Comparison of ENCODE assay signal across 15 cellular contexts in genomic region chr10:100567826-100568225, GRCh38. TPM values are rescaled to one million over a fixed set of nuclear protein-coding genes. Genes with fewer than 3 reads are reported as not detected.
DNase-seq lines count a peak whose midpoint lies in the region; ATAC-seq, FAIRE-seq and TF ChIP-seq lines count a peak whose summit lies in the region.
"Had no signal": no experiment of that assay in that cellular context is flagged by ENCODE, and none has a peak within 500 bp of the region (broad histone marks: within the 10 kb centered on the region; RNA-seq: fewer than 3 reads in every experiment).

No MANE protein-coding gene starts in this region.

- intact Hi-C loops in left lung (cut with DNase I): loop anchor here in 1 of 2 donors (10.0 kb wide), 1 partner anchor 307 kb away; no protein-coding TSS in a partner anchor

- ATAC-seq in left lung: no peak
- ATAC-seq: HCT116 had no signal

- no peaks in the 10 kb centered on the region for H3K79me1 ChIP-seq in neuronal stem cell (ENCODE audit: low read depth, low read length)

- H3K23ac ChIP-seq in neuronal stem cell (ENCODE audit: low read depth, low read length, poor library complexity): no peak overlapping the region

- no peak for FAIRE-seq in RCC 7860 (lab: Jason Lieb, UNC)
- FAIRE-seq: GM12892 had no signal

- no peak overlapping the region for H2BK15ac ChIP-seq in neuronal stem cell (ENCODE audit: low read length)

- no peak overlapping the region for H3K4me2 ChIP-seq in neuronal stem cell (ENCODE audit: insufficient read depth, low read length, poor library complexity, severe bottlenecking)

- no peak overlapping the region for H4K8ac ChIP-seq in neuronal stem cell (ENCODE audit: low read depth, low read length)

- no peaks in the 10 kb centered on the region for H3K36me3 ChIP-seq in WERI-Rb-1
- no peaks in the 10 kb centered on the region for H3K36me3 ChIP-seq in neuronal stem cell (replicated peaks in 1 of 2; ENCODE audit: control insufficient read depth in 2 of 2, insufficient read depth in 2 of 2, low read length in 2 of 2)
- H3K36me3 ChIP-seq in left lung: no peaks in the 10 kb centered on the region

- H2AFZ ChIP-seq in neuronal stem cell (ENCODE audit: low read length): peak overlapping the region; percentile 3

- H3K27me3 ChIP-seq in WERI-Rb-1 (ENCODE audit: insufficient read depth, low read depth, severe bottlenecking): peaks cover 9% of the 10 kb centered on the region
- peaks cover 0 to 11% (median 10%) of the 10 kb centered on the region in 3 experiments for H3K27me3 ChIP-seq in neuronal stem cell (ENCODE audit: control insufficient read depth in 3 of 3, insufficient read depth in 3 of 3, low read depth in 1 of 3, low read length in 3 of 3)
- peaks cover 27 to 97% of the 10 kb centered on the region in 2 donors for H3K27me3 ChIP-seq in left lung

- H3K14ac ChIP-seq in neuronal stem cell (ENCODE audit: low read length): no peak overlapping the region

- no peak overlapping the region for H3K27ac ChIP-seq in WERI-Rb-1
- H3K27ac ChIP-seq in neuronal stem cell (replicated peaks; ENCODE audit: low read length): no peak overlapping the region
- H3K27ac ChIP-seq in left lung: no peak overlapping the region
- H3K27ac ChIP-seq: HL-60 had no signal

- no peak overlapping the region for H2BK5ac ChIP-seq in neuronal stem cell (ENCODE audit: low read length)

- H3K4me1 ChIP-seq in neuronal stem cell (ENCODE audit: control insufficient read depth in 2 of 2, insufficient read depth in 1 of 2, low read depth in 1 of 2, low read length in 2 of 2): peaks cover 9 to 13% of the 10 kb centered on the region in 2 donors
- H3K4me1 ChIP-seq in left lung: no peaks in the 10 kb centered on the region

- H3K4me3 ChIP-seq in WERI-Rb-1 (ENCODE audit: low read depth, low read length): no peak overlapping the region
- H3K4me3 ChIP-seq in neuronal stem cell (ENCODE audit: low read length in 2 of 2): no peak overlapping the region
- H3K4me3 ChIP-seq in left lung: no peak overlapping the region

- H2BK12ac ChIP-seq in neuronal stem cell (ENCODE audit: low read length): no peak overlapping the region

- no peak overlapping the region for H3K4ac ChIP-seq in neuronal stem cell (ENCODE audit: low read length)

- no peak overlapping the region for H2BK120ac ChIP-seq in neuronal stem cell (ENCODE audit: low read depth, low read length)

- no peak for TF ChIP-seq CTCF in WERI-Rb-1 (IDR thresholded peaks at IDR 0.05; ENCODE audit: low read depth, low read length)
- no peak for TF ChIP-seq CTCF in left lung (IDR thresholded peaks at IDR 0.05)

- WGBS in neuronal stem cell (ENCODE audit: extremely low coverage in 2 of 2, insufficient read length in 2 of 2, insufficient replicate concordance in 1 of 2), 2 donors: no CpG with 5 or more reads among the region's 6 CpGs

- DNase-seq in D341Med (ENCODE audit: low spot score) (peak; percentile 0), WERI-Rb-1 (peak; percentile 1), left kidney (ENCODE audit: low read depth, low spot score) (peak; percentile 59), neuronal stem cell (ENCODE audit: low spot score) (no peak), NCI-H82 (lab: John Stamatoyannopoulos, UW) (no peak), NCI-H226 (no peak), left lung (no peak), RCC 7860 (ENCODE audit: low spot score) (no peak)
- DNase-seq: C1 segment of cervical spinal cord, Calu3, DMS79, GOT3 had no signal

- H3K18ac ChIP-seq in neuronal stem cell (ENCODE audit: low read length): no peak overlapping the region

- no peak overlapping the region for H4K91ac ChIP-seq in neuronal stem cell (ENCODE audit: low read depth, low read length, poor library complexity)

- no peak overlapping the region for H2AK5ac ChIP-seq in neuronal stem cell (ENCODE audit: low read depth, low read length)

- no peak overlapping the region for H3K9ac ChIP-seq in neuronal stem cell (ENCODE audit: low read depth, low read length, poor library complexity)

- H3K9me3 ChIP-seq in WERI-Rb-1 (ENCODE audit: severe bottlenecking) (peaks cover 3% of the 10 kb centered on the region), neuronal stem cell (replicated peaks in 1 of 2; ENCODE audit: control insufficient read depth in 2 of 2, insufficient read depth in 1 of 2, low read depth in 1 of 2, low read length in 2 of 2) (no peaks in the 10 kb centered on the region), left lung (no peaks in the 10 kb centered on the region)

RNA-seq across cellular contexts. Expression of gene HIF1AN, which starts 32.1 kb away (rescaled TPM):
- polyA plus RNA-seq in neuronal stem cell (2013, experiment 1 of 2): 19.6 TPM
- polyA plus RNA-seq in neuronal stem cell (2013, experiment 2 of 2): 19.2 TPM
- 10 to 100 TPM; 37.7 to 41.5 TPM for total RNA-seq in left lung

RNA-seq across cellular contexts. Expression of gene NDUFB8, which starts 38.2 kb away (rescaled TPM):
- 244 TPM for polyA plus RNA-seq in neuronal stem cell (2013, experiment 1 of 2)
- polyA plus RNA-seq in neuronal stem cell (2013, experiment 2 of 2): 239 TPM
- 100 to 1,000 TPM; 112 to 130 TPM for total RNA-seq in left lung

RNA-seq across cellular contexts. Expression of gene SEC31B, which starts 48.2 kb away (rescaled TPM):
- polyA plus RNA-seq in neuronal stem cell (2013, experiment 1 of 2): 7.7 TPM
- polyA plus RNA-seq in neuronal stem cell (2013, experiment 2 of 2): 7.6 TPM
- total RNA-seq in left lung: 10 to 100 TPM in 1 of 2 donors, 1 to 10 TPM in 1; 8.8 to 10.1 TPM

Comparison
In these comparisons a context has a peak if more than half of its experiments do, and no peak if none do; other contexts are left out.
1. DNase-seq: peak in D341Med (single experiment), WERI-Rb-1 (single experiment) and left kidney (single experiment); none in neuronal stem cell (single experiment), NCI-H82 (single experiment), NCI-H226 (single experiment), left lung (0 of 2) and RCC 7860 (single experiment).